Comparison of ENCODE assay signal across 1 cellular context in genomic region chr2:39436592-39437521, GRCh38.
A peak's percentile ranks its signal among the peaks of the same experiment; 100 is the strongest.
TF ChIP-seq lines count a peak whose summit lies in the region.

MAP4K3 (minus strand) TSS chr2:39437285; CDS start chr2:39436987, 298 bp downstream.

TF ChIP-seq in HEK293, 187 proteins besides CTCF, POLR2A, EP300 and RAD21 (continued from another document and continues in another):
- TF ChIP-seq ZNF398 (tag by site-specific recombination; IDR thresholded peaks at IDR 0.05) (peak; percentile 61), ZNF629 (tag by site-specific recombination; IDR thresholded peaks at IDR 0.05) (no peak), ZXDB (tag by site-specific recombination; IDR thresholded peaks at IDR 0.05) (no peak), ZNF211 (tag by site-specific recombination; IDR thresholded peaks at IDR 0.05; ENCODE audit: low read depth) (no peak), ZIC2 (tag by site-specific recombination; IDR thresholded peaks at IDR 0.05) (peak; percentile 47), ZNF548 (tag by site-specific recombination; IDR thresholded peaks at IDR 0.05) (no peak), ZBTB17 (tag by site-specific recombination; IDR thresholded peaks at IDR 0.05) (peak; percentile 86), ZFP37 (tag by site-specific recombination; IDR thresholded peaks at IDR 0.05) (0 out of 2 replicates have a peak, but pooled peaks have one; percentile 43), ZNF600 (tag by site-specific recombination; IDR thresholded peaks at IDR 0.05) (peak; percentile 78), KLF16 (tag by site-specific recombination; IDR thresholded peaks at IDR 0.05) (no peak), PRDM6 (tag by site-specific recombination; IDR thresholded peaks at IDR 0.05) (no peak), AEBP2 (tag by site-specific recombination; IDR thresholded peaks at IDR 0.05; ENCODE audit: borderline replicate concordance) (no peak), ZNF571 (tag by site-specific recombination; IDR thresholded peaks at IDR 0.05) (no peak), ZNF280C (tag by site-specific recombination; IDR thresholded peaks at IDR 0.05) (no peak), ZNF394 (tag by site-specific recombination; IDR thresholded peaks at IDR 0.05; ENCODE audit: borderline replicate concordance) (peak; percentile 82; the same call in 1 of the 2 replicates), ZNF362 (tag by site-specific recombination; IDR thresholded peaks at IDR 0.05) (no peak), ZNF341 (tag by site-specific recombination; IDR thresholded peaks at IDR 0.05; ENCODE audit: low read depth) (peak; percentile 87), ZNF214 (tag by site-specific recombination; IDR thresholded peaks at IDR 0.05; ENCODE audit: borderline replicate concordance) (no peak), ZNF324 (tag by site-specific recombination; IDR thresholded peaks at IDR 0.05) (no peak), ZNF514 (tag by site-specific recombination; IDR thresholded peaks at IDR 0.05) (no peak), ZNF488 (tag by site-specific recombination; IDR thresholded peaks at IDR 0.05) (no peak), ZNF707 (tag by site-specific recombination; IDR thresholded peaks at IDR 0.05) (no peak), ZBTB1 (tag by site-specific recombination; IDR thresholded peaks at IDR 0.05) (no peak), SALL2 (tag by site-specific recombination; IDR thresholded peaks at IDR 0.05; ENCODE audit: borderline replicate concordance) (no peak), ZFP3 (tag by site-specific recombination; IDR thresholded peaks at IDR 0.05; ENCODE audit: low read depth) (no peak), KLF10 (tag by site-specific recombination; IDR thresholded peaks at IDR 0.05) (peak; percentile 77), ZFHX2 (tag by site-specific recombination; conservative IDR thresholded peaks at IDR 0.05) (no peak), ZBTB6 (tag by site-specific recombination; IDR thresholded peaks at IDR 0.05) (no peak), SP3 (tag by site-specific recombination; IDR thresholded peaks at IDR 0.05) (peak; percentile 34), ZBTB48 (tag by site-specific recombination; IDR thresholded peaks at IDR 0.05) (peak; percentile 93), ZNF670 (tag by site-specific recombination; IDR thresholded peaks at IDR 0.05; ENCODE audit: low read depth) (no peak), ELK4 (IDR thresholded peaks at IDR 0.05; ENCODE audit: borderline replicate concordance, low read depth, low read length) (no peak), ZNF19 (tag by site-specific recombination; IDR thresholded peaks at IDR 0.05; ENCODE audit: low read depth) (no peak), PRDM10 (tag by site-specific recombination; IDR thresholded peaks at IDR 0.05) (peak; percentile 54), PATZ1 (tag by site-specific recombination; IDR thresholded peaks at IDR 0.05) (peak; percentile 45; the same call in 1 of the 2 replicates), ZSCAN23 (tag by site-specific recombination; IDR thresholded peaks at IDR 0.05) (no peak), ZNF791 (tag by site-specific recombination; IDR thresholded peaks at IDR 0.05) (no peak), ZNF335 (tag by site-specific recombination; conservative IDR thresholded peaks at IDR 0.05) (peak; percentile 59), ZNF610 (tag by site-specific recombination; IDR thresholded peaks at IDR 0.05; ENCODE audit: borderline replicate concordance) (peak; percentile 24; the same call in 1 of the 2 replicates), ZNF148 (tag by site-specific recombination; IDR thresholded peaks at IDR 0.05; ENCODE audit: borderline replicate concordance) (no peak), PRDM1 (tag by site-specific recombination; IDR thresholded peaks at IDR 0.05) (peak; percentile 85)
